Comparison of ENCODE assay signal across 9 cellular contexts in genomic region chr20:38113401-38114325, GRCh38. TPM values are rescaled to one million over a fixed set of nuclear protein-coding genes. Genes with fewer than 3 reads are reported as not detected.
A peak's percentile ranks its signal among the peaks of the same experiment; 100 is the strongest.
DNase-seq lines count a peak whose midpoint lies in the region; ATAC-seq and TF ChIP-seq lines count a peak whose summit lies in the region.
"Had no signal": no experiment of that assay in that cellular context is flagged by ENCODE, and none has a peak within 500 bp of the region (broad histone marks: within the 10 kb centered on the region; RNA-seq: fewer than 3 reads in every experiment).

No MANE protein-coding gene starts in this region.

- WGBS in SK-N-SH (ENCODE audit: low lambda C conversion rate) = 70% methylated on average over 10 of the region's 10 CpGs

- POLR2A ChIA-PET in HEK293 (lab: Yijun Ruan, JAX) = interaction anchor here (0.5 kb wide), 1 partner anchor 312 kb away, joined by 4 read pairs; no protein-coding TSS in a partner anchor
- POLR2A ChIA-PET in SK-N-SH (lab: Yijun Ruan, JAX) = no interaction called here

- H3K27ac ChIP-seq in HEK293 (ENCODE audit: extremely low read depth, low read depth, low read length) (no peak overlapping the region), SK-N-SH (ENCODE audit: low read depth in 2 of 2, low read length in 1 of 2) (peak overlapping the region; percentile 58 to 65), left lung (no peak overlapping the region)

- no peak for TF ChIP-seq EP300 in SK-N-SH (IDR thresholded peaks at IDR 0.05; ENCODE audit: borderline replicate concordance in 1 of 2, low read depth in 1 of 2, low read length in 1 of 2)

- H2AFZ ChIP-seq in SK-N-SH (ENCODE audit: low read depth) = no peak overlapping the region

- no peaks in the 10 kb centered on the region for H3K9me3 ChIP-seq in HEK293 (ENCODE audit: control insufficient read depth, insufficient read depth, low read depth, low read length)
- H3K9me3 ChIP-seq in SK-N-SH = no peaks in the 10 kb centered on the region
- no peaks in the 10 kb centered on the region for H3K9me3 ChIP-seq in left lung

- no peaks in the 10 kb centered on the region for H3K79me2 ChIP-seq in SK-N-SH (ENCODE audit: insufficient read depth)

- H3K36me3 ChIP-seq in HEK293 (ENCODE audit: control insufficient read depth in 2 of 2, insufficient read depth in 1 of 2, low read length in 2 of 2) (no peaks in the 10 kb centered on the region), SK-N-SH (replicated peaks in 1 of 2; ENCODE audit: control insufficient read depth in 1 of 2, insufficient read depth in 2 of 2, low read length in 1 of 2) (no peaks in the 10 kb centered on the region), left lung (no peaks in the 10 kb centered on the region)

- no peak overlapping the region for H3K9ac ChIP-seq in SK-N-SH

- H4K20me1 ChIP-seq in SK-N-SH (ENCODE audit: insufficient read depth) = no peaks in the 10 kb centered on the region; the same call in 1 of the 2 replicates

- no peaks in the 10 kb centered on the region for H3K9me2 ChIP-seq in SK-N-SH

- TF ChIP-seq CTCF in HEK293 (tag by site-specific recombination; IDR thresholded peaks at IDR 0.05) = 0 out of 2 replicates have a peak, but pooled peaks have one; percentile 41
- peak; percentile 57 for TF ChIP-seq CTCF in SK-N-SH (IDR thresholded peaks at IDR 0.05)
- peak in 1 of 2 donors; percentile 30 for TF ChIP-seq CTCF in left lung (IDR thresholded peaks at IDR 0.05)

- peaks cover 65% of the 10 kb centered on the region for H3F3A ChIP-seq in SK-N-SH (replicated peaks; ENCODE audit: insufficient read depth)

- DNase-seq in AML-193 (lab: John Stamatoyannopoulos, UW) (peak; percentile 23 to 48), SK-N-SH (no peak), iPS-NIHi11 (ENCODE audit: low spot score) (peak; percentile 71), posterior vena cava (ENCODE audit: low spot score) (no peak), NCI-H1694 treated with DMSO at 0.1 percent for 48 hours (lab: John Stamatoyannopoulos, UW) (no peak), left lung (no peak)
- DNase-seq in stimulated activated CD4-positive, alpha-beta T cell treated with anti-CD3 and anti-CD28 coated beads, Interleukin-2, amount 100 ng/mL, for 48 hours = no peak
- DNase-seq: amniotic stem cell had no signal

- peaks cover 9% of the 10 kb centered on the region for H3K4me1 ChIP-seq in HEK293 (ENCODE audit: control insufficient read depth, insufficient read depth, low read length)
- peaks cover 38 to 42% of the 10 kb centered on the region in 2 experiments for H3K4me1 ChIP-seq in SK-N-SH (ENCODE audit: control insufficient read depth in 1 of 2, insufficient read depth in 2 of 2, low read depth in 1 of 2, low read length in 1 of 2)
- peaks cover 11 to 25% of the 10 kb centered on the region in 2 donors for H3K4me1 ChIP-seq in left lung

- no peak overlapping the region for H3K4me3 ChIP-seq in HEK293 (ENCODE audit: low read depth, low read length)
- no peak overlapping the region for H3K4me3 ChIP-seq in SK-N-SH (ENCODE audit: low read depth in 2 of 2, low read length in 1 of 2)
- no peak overlapping the region for H3K4me3 ChIP-seq in left lung

- H3K27me3 ChIP-seq in SK-N-SH (ENCODE audit: insufficient read depth) (no peaks in the 10 kb centered on the region), left lung (no peaks in the 10 kb centered on the region)

- CTCF ChIA-PET in HEK293 (lab: Yijun Ruan, JAX) (interaction anchor here (0.5 to 6.3 kb wide), 21 partner anchors 9 to 208 kb away, joined by 3 to 49 read pairs (median 4); partner anchors contain the start of gene TGM2), SK-N-SH (lab: Yijun Ruan, JAX) (interaction anchor here (1.0 to 7.0 kb wide), 9 partner anchors 30 to 108 kb away, joined by 3 to 44 read pairs (median 8); partner anchors contain the start of gene TGM2)

- intact Hi-C loops in posterior vena cava (cut with DNase I) = no loop called here
- intact Hi-C loops in left lung (cut with DNase I) = no loop called here

- H3K4me2 ChIP-seq in SK-N-SH = no peak overlapping the region

- no peak for ATAC-seq in left lung

- TF ChIP-seq RAD21 in SK-N-SH (IDR thresholded peaks at IDR 0.05; ENCODE audit: low read length) = peak; percentile 66

TF ChIP-seq in HEK293, 187 proteins besides CTCF, POLR2A, EP300 and RAD21 (continues in another document):
- TF ChIP-seq PRDM10 (tag by site-specific recombination; IDR thresholded peaks at IDR 0.05) (peak; percentile 87), ZNF654 (tag by site-specific recombination; IDR thresholded peaks at IDR 0.05; ENCODE audit: low read depth) (peak; percentile 19)

TF ChIP-seq in SK-N-SH, 30 proteins besides CTCF, POLR2A, EP300 and RAD21:
- TF ChIP-seq SMC3 (IDR thresholded peaks at IDR 0.05; ENCODE audit: low read depth, low read length) (peak; percentile 50), ZBTB33 (IDR thresholded peaks at IDR 0.05; ENCODE audit: borderline replicate concordance, low read depth) (no peak)

RNA-seq across cellular contexts. Expression of gene TGM2, which starts 51.4 kb away (rescaled TPM):
- 548 and 676 TPM in 2 replicates for polyA plus RNA-seq in SK-N-SH (2012; rRNA removed)
- 278 and 460 TPM in 2 replicates for polyA plus RNA-seq in SK-N-SH (2012; cell fraction: cytosol; rRNA removed)
- polyA plus RNA-seq in SK-N-SH (2012; cell fraction: nucleus; rRNA removed) = 675 and 717 TPM in 2 replicates
- total RNA-seq in posterior vena cava = 100 to 1,000 TPM; 442 to 500 TPM
- total RNA-seq in left lung = 100 to 1,000 TPM; 174 to 391 TPM

Comparison
In these comparisons a context has a peak if more than half of its experiments do, and no peak if none do; other contexts are left out.
1. DNase-seq: peak in AML-193 (2 of 2) and iPS-NIHi11 (single experiment); none in SK-N-SH (single experiment), posterior vena cava (single experiment), NCI-H1694 treated with DMSO at 0.1 percent for 48 hours (single experiment), stimulated activated CD4-positive, alpha-beta T cell treated with anti-CD3 and anti-CD28 coated beads, Interleukin-2, amount 100 ng/mL, for 48 hours (0 of 2) and left lung (0 of 2).
2. H3K27ac ChIP-seq: peak in SK-N-SH (2 of 2); none in HEK293 (single experiment) and left lung (0 of 2).